ENCODE assay signal across 8 cellular contexts in genomic region chr1:162497723-162498441, GRCh38. TPM values are rescaled to one million over a fixed set of nuclear protein-coding genes. Genes with fewer than 3 reads are reported as not detected.
DNase-seq lines count a peak whose midpoint lies in the region; ATAC-seq and TF ChIP-seq lines count a peak whose summit lies in the region.

TSS of gene UHMK1 (plus strand) at chr1:162497818. CDS start at chr1:162498001, 183 bp downstream.

- no peak for TF ChIP-seq CTCF in omental fat pad (IDR thresholded peaks at IDR 0.05)

- H3K36me3 Mint-ChIP-seq in activated naive CD4-positive, alpha-beta T cell treated with anti-CD3 and anti-CD28 coated beads, Interleukin-2, amount 50 U/mL, for 72 hours: peaks cover 13 to 25% of the 10 kb centered on the region in 2 donors

- H3K9me3 Mint-ChIP-seq in activated naive CD4-positive, alpha-beta T cell treated with anti-CD3 and anti-CD28 coated beads, Interleukin-2, amount 50 U/mL, for 72 hours: no peaks in the 10 kb centered on the region

- DNase-seq in NCI-H1105 (lab: John Stamatoyannopoulos, UW): peak; percentile 93
- peak; percentile 93 for DNase-seq in SKM-1 treated with dmso at 0.1 percent for 144 hours (lab: John Stamatoyannopoulos, UW; ENCODE audit: unreplicated experiment)
- DNase-seq in activated naive CD4-positive, alpha-beta T cell treated with anti-CD3 and anti-CD28 coated beads, Interleukin-2, amount 50 U/mL, for 72 hours (ENCODE audit: low spot score in 2 of 2): peak; percentile 78 to 88
- DNase-seq in glomerular visceral epithelial cell (ENCODE audit: extremely low spot score): peak; percentile 90
- DNase-seq in omental fat pad (ENCODE audit: low spot score): peak; percentile 80

- peak; percentile 98 for ATAC-seq in HG02642 (IDR thresholded peaks at IDR 0.05; ENCODE audit: poor library complexity, unreplicated experiment)
- peak; percentile 98 to 99 for ATAC-seq in activated naive CD4-positive, alpha-beta T cell treated with anti-CD3 and anti-CD28 coated beads, Interleukin-2, amount 50 U/mL, for 72 hours
- peak; percentile 96 for ATAC-seq in omental fat pad (ENCODE audit: low FRiP score)

- TF ChIP-seq POLR2A in GM10847 (IDR thresholded peaks at IDR 0.05; ENCODE audit: extremely low read depth, insufficient read length): peak; percentile 77

- H3K27ac Mint-ChIP-seq in activated naive CD4-positive, alpha-beta T cell treated with anti-CD3 and anti-CD28 coated beads, Interleukin-2, amount 50 U/mL, for 72 hours: peak within 1 kb of the TSS; percentile 96

- peak within 1 kb of the TSS; percentile 76 for H3K27ac ChIP-seq in temporal lobe (ENCODE audit: low read depth, low read length)

RNA-seq across cellular contexts. Expression of gene UHMK1, which starts in this region (rescaled TPM):
- total RNA-seq in activated naive CD4-positive, alpha-beta T cell treated with anti-CD3 and anti-CD28 coated beads, Interleukin-2, amount 50 U/mL, for 72 hours: 10 to 100 TPM; 45.6 to 51.8 TPM
- total RNA-seq in omental fat pad (10 to 100 TPM; 56.9 to 83.1 (median 71.5) TPM), temporal lobe (25.8 TPM)

Comparison
In these comparisons a context has a peak if more than half of its experiments do, and no peak if none do; other contexts are left out.
1. Peak in every context shown above with its lines: DNase-seq, ATAC-seq and H3K27ac ChIP-seq.